ENCODE assay signal across 1 cellular context in the genomic region with DNA sequence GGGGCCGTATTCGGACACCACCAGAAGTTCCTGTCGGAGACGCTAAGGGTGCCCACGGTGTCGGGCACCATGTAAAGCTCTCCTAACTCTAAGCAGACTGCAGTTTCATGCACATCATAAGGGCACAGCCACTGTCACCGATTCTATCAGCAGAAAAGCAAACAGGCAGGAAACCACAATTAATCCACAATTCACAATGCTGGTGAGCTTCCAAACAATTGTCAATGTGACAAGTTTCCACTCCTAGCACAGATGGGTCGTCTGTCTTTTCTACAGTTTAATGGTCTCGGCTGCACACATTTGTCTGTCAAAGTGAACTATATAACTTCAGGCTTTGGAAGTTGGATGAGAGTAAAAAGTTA.
TF ChIP-seq lines count a peak whose summit lies in the region.

No MANE protein-coding gene starts in this region.

TF ChIP-seq in WTC11, 78 proteins besides CTCF, POLR2A, EP300 and RAD21 (continued from another document):
- TF ChIP-seq, protein P1, sequence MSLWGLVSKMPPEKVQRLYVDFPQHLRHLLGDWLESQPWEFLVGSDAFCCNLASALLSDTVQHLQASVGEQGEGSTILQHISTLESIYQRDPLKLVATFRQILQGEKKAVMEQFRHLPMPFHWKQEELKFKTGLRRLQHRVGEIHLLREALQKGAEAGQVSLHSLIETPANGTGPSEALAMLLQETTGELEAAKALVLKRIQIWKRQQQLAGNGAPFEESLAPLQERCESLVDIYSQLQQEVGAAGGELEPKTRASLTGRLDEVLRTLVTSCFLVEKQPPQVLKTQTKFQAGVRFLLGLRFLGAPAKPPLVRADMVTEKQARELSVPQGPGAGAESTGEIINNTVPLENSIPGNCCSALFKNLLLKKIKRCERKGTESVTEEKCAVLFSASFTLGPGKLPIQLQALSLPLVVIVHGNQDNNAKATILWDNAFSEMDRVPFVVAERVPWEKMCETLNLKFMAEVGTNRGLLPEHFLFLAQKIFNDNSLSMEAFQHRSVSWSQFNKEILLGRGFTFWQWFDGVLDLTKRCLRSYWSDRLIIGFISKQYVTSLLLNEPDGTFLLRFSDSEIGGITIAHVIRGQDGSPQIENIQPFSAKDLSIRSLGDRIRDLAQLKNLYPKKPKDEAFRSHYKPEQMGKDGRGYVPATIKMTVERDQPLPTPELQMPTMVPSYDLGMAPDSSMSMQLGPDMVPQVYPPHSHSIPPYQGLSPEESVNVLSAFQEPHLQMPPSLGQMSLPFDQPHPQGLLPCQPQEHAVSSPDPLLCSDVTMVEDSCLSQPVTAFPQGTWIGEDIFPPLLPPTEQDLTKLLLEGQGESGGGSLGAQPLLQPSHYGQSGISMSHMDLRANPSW (CRISPR knock-in tag; conservative IDR thresholded peaks at IDR 0.05; ENCODE audit: low read depth): no peak
- TF ChIP-seq ZNF396 (CRISPR knock-in tag; IDR thresholded peaks at IDR 0.05; ENCODE audit: borderline replicate concordance): no peak
TF ChIP-seq in WTC11: peak in this region for 0.
